33 cellular contexts compared by ENCODE assay signal in the genomic region with DNA sequence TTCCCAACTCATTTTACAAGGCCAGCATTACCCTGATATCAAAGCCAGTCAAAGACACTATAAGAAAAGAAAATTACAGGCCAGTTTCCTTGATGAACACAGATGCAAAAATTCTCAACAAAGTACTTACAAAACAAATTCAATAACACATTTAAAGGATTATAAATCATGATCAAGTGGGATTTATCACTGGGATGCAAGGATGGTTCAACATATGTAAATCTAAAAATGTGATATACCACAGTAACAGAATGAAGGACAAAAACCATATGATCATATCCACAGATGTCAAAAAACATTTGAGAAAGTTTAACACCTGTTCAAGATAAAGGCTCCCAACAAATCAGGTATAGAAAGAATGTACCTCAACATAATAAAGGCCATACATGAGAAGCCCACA.
"Had no signal": no experiment of that assay in that cellular context is flagged by ENCODE, and none has a peak within 500 bp of the region (broad histone marks: within the 10 kb centered on the region; RNA-seq: fewer than 3 reads in every experiment).

No MANE protein-coding gene starts in this region.

- ATAC-seq: activated naive CD4-positive, alpha-beta T cell treated with anti-CD3 and anti-CD28 coated beads, Interleukin-2, amount 50 U/mL, for 72 hours; activated naive CD8-positive, alpha-beta T cell treated with anti-CD3 and anti-CD28 coated beads, Interleukin-2, amount 50 U/mL, for 24 hours; activated T-cell treated with anti-CD3 and anti-CD28 coated beads, Interleukin-2, amount 50 U/mL, for 4 hours; activated T-cell treated with anti-CD3 and anti-CD28 coated beads, Interleukin-2, amount 50 U/mL, for 72 hours; activated T-helper 17 cell treated with anti-CD3 and anti-CD28 coated beads, Interleukin-2, amount 50 U/mL, for 72 hours; body of pancreas had no signal

- H3K4me1 ChIP-seq: adrenal gland, ascending aorta, body of pancreas, breast epithelium had no signal

- H3K27me3 ChIP-seq: adrenal gland, ascending aorta, body of pancreas, brain microvascular endothelial cell, breast epithelium, cardiac muscle cell had no signal

- H3K27ac ChIP-seq: adrenal gland, ascending aorta, body of pancreas, brain microvascular endothelial cell, breast epithelium, cardiac muscle cell had no signal

- H3K36me3 ChIP-seq: adrenal gland, brain microvascular endothelial cell, breast epithelium, cardiac muscle cell had no signal

- DNase-seq: activated effector memory CD4-positive, alpha-beta T cell treated with anti-CD3 and anti-CD28 coated beads, Interleukin-2, amount 50 U/mL, for 16 hours; activated effector memory CD4-positive, alpha-beta T cell treated with Interleukin-2 at 50 U/mL for 16 hours; activated gamma-delta T cell; activated gamma-delta T cell treated with Interleukin-2 at 50 U/mL for 16 hours; activated naive CD4-positive, alpha-beta T cell; activated naive CD4-positive, alpha-beta T cell treated with anti-CD3 and anti-CD28 coated beads for 36 hours; activated naive CD4-positive, alpha-beta T cell treated with anti-CD3 and anti-CD28 coated beads, Interleukin-2, amount 10 ng/mL, durations not matched to agents 7 days and 5 days; activated naive CD4-positive, alpha-beta T cell treated with anti-CD3 and anti-CD28 coated beads, Interleukin-2, amount 50 U/mL, for 16 hours; activated naive CD4-positive, alpha-beta T cell treated with Interleukin-2 at 50 U/mL for 16 hours; activated naive CD8-positive, alpha-beta T cell treated with anti-CD3 and anti-CD28 coated beads for 36 hours; activated naive CD8-positive, alpha-beta T cell treated with anti-CD3 and anti-CD28 coated beads, Interleukin-2, amount 10 ng/mL, durations not matched to agents 7 days and 5 days; activated naive CD8-positive, alpha-beta T cell treated with anti-CD3 and anti-CD28 coated beads, Interleukin-2, amount 50 U/mL, for 24 hours; activated T-cell treated with anti-CD3 and anti-CD28 coated beads, Interleukin-2, amount 50 U/mL, for 24 hours; activated T-cell treated with anti-CD3 and anti-CD28 coated beads, Interleukin-2, amount 50 U/mL, for 4 hours; activated T-cell treated with anti-CD3 and anti-CD28 coated beads, Interleukin-2, amount 50 U/mL, for 48 hours; activated T-cell treated with anti-CD3 and anti-CD28 coated beads, Interleukin-2, amount 50 U/mL, for 72 hours; adrenal gland; amniotic stem cell; amygdala; anterior cingulate cortex; aorta; body of pancreas; brain microvascular endothelial cell; caudate nucleus; central memory CD4-positive, alpha-beta T cell; cerebellar nuclear complex had no signal

- FAIRE-seq: astrocyte, bronchial epithelial cell had no signal

- H3K4me3 ChIP-seq: adrenal gland, ascending aorta, body of pancreas, breast epithelium, cardiac muscle cell had no signal
